Comparison of ENCODE assay signal across 29 cellular contexts in the genomic region with DNA sequence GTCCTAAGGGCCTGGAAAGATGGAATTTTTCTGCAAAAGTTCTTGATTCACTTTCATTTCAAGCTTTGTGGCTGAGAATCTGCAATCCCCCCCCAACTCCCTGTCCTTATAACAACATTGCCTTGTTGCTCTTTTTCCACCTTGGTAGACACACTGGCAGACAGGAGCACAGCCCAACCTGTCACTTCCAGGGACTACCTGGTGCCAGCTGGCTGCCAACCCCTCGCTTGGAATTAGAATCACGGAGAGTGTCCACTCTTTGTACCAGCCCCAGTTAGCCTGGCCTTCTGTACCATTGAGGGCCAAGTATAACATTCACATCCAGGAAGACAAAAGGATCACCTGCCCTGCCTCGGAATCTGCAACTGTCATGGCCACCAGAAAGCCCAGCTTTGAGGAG.
"Had no signal": no experiment of that assay in that cellular context is flagged by ENCODE, and none has a peak within 500 bp of the region (broad histone marks: within the 10 kb centered on the region; RNA-seq: fewer than 3 reads in every experiment).

No MANE protein-coding gene starts in this region.

- ATAC-seq: left cardiac atrium; left lobe of liver; lower lobe of right lung; mucosa of descending colon; naive thymus-derived CD4-positive, alpha-beta T cell; natural killer cell treated with Interleukin-12 subunit alpha and Interleukin-12 subunit beta and Interleukin-15 and Interleukin-18, amount 100 ng/mL, for 72 hours; pancreas; sciatic nerve; stimulated activated naive B cell treated with anti-CD40 and anti-IgM and Interleukin-4, amounts not matched to agents 10 μg/mL and 1 μg/mL and 100 μg/mL, for 72 hours; stimulated activated naive CD8-positive, alpha-beta T cell treated with anti-CD3 and anti-CD28 coated beads, Interleukin-15, Interleukin-2, amounts not matched to agents 100 U/mL and 50 U/mL, for 24 hours; upper lobe of right lung had no signal

- H3K4me3 ChIP-seq: lower lobe of right lung, mucosa of descending colon, pancreas, right atrium auricular region, skin epidermis, stomach, testis, tibial artery, upper lobe of right lung had no signal

- H3K4me3 Mint-ChIP-seq: naive thymus-derived CD4-positive, alpha-beta T cell; natural killer cell treated with Interleukin-12 subunit alpha and Interleukin-12 subunit beta and Interleukin-15 and Interleukin-18, amount 100 ng/mL, for 72 hours; stimulated activated naive B cell treated with anti-CD40 and anti-IgM and Interleukin-4, amounts not matched to agents 10 μg/mL and 1 μg/mL and 100 μg/mL, for 72 hours had no signal

- H3K36me3 Mint-ChIP-seq: naive thymus-derived CD4-positive, alpha-beta T cell; natural killer cell treated with Interleukin-12 subunit alpha and Interleukin-12 subunit beta and Interleukin-15 and Interleukin-18, amount 100 ng/mL, for 72 hours; stimulated activated naive B cell treated with anti-CD40 and anti-IgM and Interleukin-4, amounts not matched to agents 10 μg/mL and 1 μg/mL and 100 μg/mL, for 72 hours had no signal

- H3K9me3 Mint-ChIP-seq: natural killer cell treated with Interleukin-12 subunit alpha and Interleukin-12 subunit beta and Interleukin-15 and Interleukin-18, amount 100 ng/mL, for 72 hours; stimulated activated naive B cell treated with anti-CD40 and anti-IgM and Interleukin-4, amounts not matched to agents 10 μg/mL and 1 μg/mL and 100 μg/mL, for 72 hours had no signal

- H3K36me3 ChIP-seq: lower lobe of right lung, pancreas, upper lobe of right lung had no signal

- DNase-seq: head of caudate nucleus; hippocampal formation; kidney glomerular epithelial cell; left cardiac atrium; lower lobe of right lung; mammary epithelial cell; mesendoderm; midbrain; mucosa of descending colon; naive thymus-derived CD4-positive, alpha-beta T cell; nucleus accumbens; pancreas; posterior cingulate gyrus; stimulated activated CD4-positive, alpha-beta T cell treated with anti-CD3 and anti-CD28 coated beads, Interleukin-12 subunit alpha, Interleukin-12 subunit beta, amount 100 ng/mL, for 4 hours; stimulated activated CD4-positive, alpha-beta T cell treated with anti-CD3 and anti-CD28 coated beads, Interleukin-15, amount 100 ng/mL, for 24 hours; stimulated activated CD4-positive, alpha-beta T cell treated with anti-CD3 and anti-CD28 coated beads, Interleukin-2, amount 100 ng/mL, for 24 hours; stimulated activated CD4-positive, alpha-beta T cell treated with anti-CD3 and anti-CD28 coated beads, Interleukin-4, amount 100 ng/mL, for 1 hour; stimulated activated naive B cell treated with anti-CD40 and anti-IgM and Interleukin-4, amounts not matched to agents 10 μg/mL and 1 μg/mL and 100 μg/mL, for 72 hours; stimulated activated naive CD8-positive, alpha-beta T cell treated with anti-CD3 and anti-CD28 coated beads, Interleukin-15, Interleukin-2, amounts not matched to agents 100 U/mL and 50 U/mL, for 24 hours; stomach; testis; tibial artery; trophoblast cell; upper lobe of right lung had no signal

- H3K9me3 ChIP-seq: lower lobe of right lung, mucosa of descending colon, pancreas, right atrium auricular region, stomach, testis, tibial artery, upper lobe of right lung had no signal

- H3K27me3 ChIP-seq: pancreas, right atrium auricular region, stomach, testis, tibial artery, upper lobe of right lung had no signal

- H3K27ac Mint-ChIP-seq: naive thymus-derived CD4-positive, alpha-beta T cell; natural killer cell treated with Interleukin-12 subunit alpha and Interleukin-12 subunit beta and Interleukin-15 and Interleukin-18, amount 100 ng/mL, for 72 hours; stimulated activated naive B cell treated with anti-CD40 and anti-IgM and Interleukin-4, amounts not matched to agents 10 μg/mL and 1 μg/mL and 100 μg/mL, for 72 hours had no signal

- H3K4me1 ChIP-seq: lower lobe of right lung, pancreas, right atrium auricular region, stomach, testis, tibial artery, upper lobe of right lung had no signal

- H3K27ac ChIP-seq: lower lobe of right lung, pancreas, right atrium auricular region, skin epidermis, stomach, testis, tibial artery, upper lobe of right lung had no signal

- H3K4me1 Mint-ChIP-seq: stimulated activated naive B cell treated with anti-CD40 and anti-IgM and Interleukin-4, amounts not matched to agents 10 μg/mL and 1 μg/mL and 100 μg/mL, for 72 hours had no signal
